Comparison of ENCODE assay signal across 1 cellular context in genomic region chr6:31727034-31727716, GRCh38.
TF ChIP-seq lines count a peak whose summit lies in the region.

No MANE protein-coding gene starts in this region.

TF ChIP-seq in endothelial cell of umbilical vein, 7 proteins besides CTCF, POLR2A, EP300 and RAD21:
- TF ChIP-seq POLR2AphosphoS5 (IDR thresholded peaks at IDR 0.05; ENCODE audit: insufficient read depth, low read depth, low read length): no peak
